1 cellular context compared by ENCODE assay signal in genomic region chr2:64630752-64631151, GRCh38.
TF ChIP-seq lines count a peak whose summit lies in the region.

No MANE protein-coding gene starts in this region.

TF ChIP-seq in HepG2, 621 proteins besides CTCF, POLR2A, EP300 and RAD21:
- TF ChIP-seq POLR2AphosphoS2 (IDR thresholded peaks at IDR 0.05; ENCODE audit: low read depth, low read length) (0 out of 2 replicates have a peak, but pooled peaks have one; percentile 52), RORA (CRISPR knock-in tag; IDR thresholded peaks at IDR 0.05) (no peak), POLR2AphosphoS5 (IDR thresholded peaks at IDR 0.05; ENCODE audit: low read depth, low read length) (peak; percentile 28; the same call in 1 of the 2 replicates), CCAR2 (optimal IDR thresholded peaks at IDR 0.05; ENCODE audit: low read depth, low read length) (peak; percentile 52), NFKB2 (CRISPR knock-in tag; IDR thresholded peaks at IDR 0.05; ENCODE audit: borderline replicate concordance) (no peak), ZC3H13 (CRISPR knock-in tag; IDR thresholded peaks at IDR 0.05) (0 out of 2 replicates have a peak, but pooled peaks have one; percentile 75)
